In the genomic region with DNA sequence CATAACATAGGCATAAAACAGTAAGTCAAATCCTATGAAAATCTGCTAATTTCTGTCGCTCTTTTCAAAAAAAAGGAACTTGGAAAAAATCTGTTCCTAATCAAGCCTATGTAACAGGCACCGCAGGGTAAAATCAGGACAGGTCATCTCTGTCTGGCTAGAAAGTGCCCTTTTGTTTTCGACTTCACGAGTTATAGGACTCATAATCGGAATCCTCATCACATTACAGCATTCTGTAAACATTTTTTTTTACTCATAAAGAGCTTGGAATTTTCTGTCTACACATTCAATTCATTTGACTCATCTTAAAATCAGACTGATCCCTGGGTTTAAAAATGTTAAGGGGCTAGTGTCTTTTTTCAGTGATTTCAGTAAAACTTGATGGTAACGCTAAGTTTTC, we compare ENCODE assay signal across 17 cellular contexts.
DNase-seq lines count a peak whose midpoint lies in the region; ATAC-seq and TF ChIP-seq lines count a peak whose summit lies in the region.
"Had no signal": no experiment of that assay in that cellular context is flagged by ENCODE, and none has a peak within 500 bp of the region (broad histone marks: within the 10 kb centered on the region; RNA-seq: fewer than 3 reads in every experiment).

No MANE protein-coding gene starts in this region.

- no peak for DNase-seq in heart left ventricle
- DNase-seq in left cardiac atrium: no peak
- DNase-seq in T1000 (lab: John Stamatoyannopoulos, UW): peak; percentile 2
- peak; percentile 17 for DNase-seq in glomerular visceral epithelial cell (ENCODE audit: extremely low spot score)
- no peak for DNase-seq in vagina (ENCODE audit: extremely low spot score in 2 of 2)
- DNase-seq: AML-193, DMS79 treated with DMSO at 0.1 percent for 48 hours, lower lobe of right lung, NCI-H1417, ovary, SHP77 had no signal

- intact Hi-C loops in heart left ventricle (cut with DNase I): no loop called here
- intact Hi-C loops in left cardiac atrium (cut with DNase I): loop anchor here in 1 of 2 donors (10.0 kb wide), 2 partner anchors 53 to 197 kb away; a partner anchor contains a TSS
- intact Hi-C loops in vagina (cut with DNase I): no loop called here

- 62 to 76% (median 64%) methylated on average over 6 of the region's 6 CpGs for WGBS in heart left ventricle, 4 donors

- H3K4me1 ChIP-seq in heart left ventricle (peaks cover 0 to 56% (median 20%) of the 10 kb centered on the region in 12 donors), vagina (peaks cover 13% of the 10 kb centered on the region)

- H3K27ac ChIP-seq in heart left ventricle (peak overlapping the region in 9 of 12 donors; percentile 1 to 63 (median 52)), vagina (peak overlapping the region; percentile 21)
- H3K27ac ChIP-seq: hepatocyte, lower lobe of right lung, ovary had no signal

- TF ChIP-seq CTCF in heart left ventricle (IDR thresholded peaks at IDR 0.05) (no peak), vagina (IDR thresholded peaks at IDR 0.05) (no peak)

- H3K9me3 ChIP-seq in heart left ventricle: no peaks in the 10 kb centered on the region
- no peaks in the 10 kb centered on the region for H3K9me3 ChIP-seq in vagina
- H3K9me3 ChIP-seq: lower lobe of right lung, ovary had no signal

- TF ChIP-seq POLR2A in heart left ventricle (IDR thresholded peaks at IDR 0.05) (no peak), vagina (IDR thresholded peaks at IDR 0.05) (no peak)

- H3K36me3 ChIP-seq in heart left ventricle (no peaks in the 10 kb centered on the region), vagina (no peaks in the 10 kb centered on the region)
- H3K36me3 ChIP-seq: lower lobe of right lung, ovary had no signal

- ATAC-seq in heart left ventricle (no peak), left cardiac atrium (no peak), GM18511 (IDR thresholded peaks at IDR 0.05; ENCODE audit: unreplicated experiment) (no peak), GM21576 (IDR thresholded peaks at IDR 0.05; ENCODE audit: unreplicated experiment) (no peak), HG02642 (IDR thresholded peaks at IDR 0.05; ENCODE audit: poor library complexity, unreplicated experiment) (no peak)
- ATAC-seq: HCT116, lower lobe of right lung, WTC11 had no signal

- H3K4me3 ChIP-seq in heart left ventricle: no peak overlapping the region
- no peak overlapping the region for H3K4me3 ChIP-seq in vagina
- H3K4me3 ChIP-seq: hepatocyte, lower lobe of right lung, ovary had no signal

- H3K27me3 ChIP-seq in heart left ventricle (no peaks in the 10 kb centered on the region), vagina (no peaks in the 10 kb centered on the region)
- H3K27me3 ChIP-seq: hepatocyte, ovary had no signal

Comparison
In these comparisons a context has a peak if more than half of its experiments do, and no peak if none do; other contexts are left out.
1. DNase-seq: peak in T1000 (single experiment) and glomerular visceral epithelial cell (single experiment); none in heart left ventricle (0 of 5), left cardiac atrium (single experiment) and vagina (0 of 2).